ENCODE assay signal across 21 cellular contexts in genomic region chr12:111864935-111865334, GRCh38.
"Had no signal": no experiment of that assay in that cellular context is flagged by ENCODE, and none has a peak within 500 bp of the region (broad histone marks: within the 10 kb centered on the region; RNA-seq: fewer than 3 reads in every experiment).

No MANE protein-coding gene starts in this region.

- DNase-seq: effector memory CD4-positive, alpha-beta T cell; glutamatergic neuron; islet precursor cell; natural killer cell; nucleus accumbens; ovary; right cardiac atrium; stimulated activated CD4-positive, alpha-beta T cell treated with anti-CD3 and anti-CD28 coated beads, Interleukin-4, amount 100 ng/mL, for 1 hour; stimulated activated CD8-positive, alpha-beta memory T cell treated with anti-CD3 and anti-CD28 coated beads, Interleukin-4, amount 100 ng/mL, for 48 hours; stimulated activated naive CD8-positive, alpha-beta T cell treated with anti-CD3 and anti-CD28 coated beads, Interleukin-15, Interleukin-2, amounts not matched to agents 100 U/mL and 50 U/mL, for 24 hours; thyroid gland had no signal

- H3K4me3 Mint-ChIP-seq: memory B cell; mesothelial cell of epicardium; natural killer cell; neural crest cell; stimulated activated effector memory CD8-positive, alpha-beta T cell treated with anti-CD3 and anti-CD28 coated beads, Interleukin-12 subunit alpha, Interleukin-12 subunit beta, amount 100 ng/mL, for 72 hours; type B pancreatic cell had no signal

- H3K27me3 Mint-ChIP-seq: memory B cell, type B pancreatic cell had no signal

- ATAC-seq: gastroesophageal sphincter; left lobe of liver; natural killer cell; right cardiac atrium; stimulated activated effector memory CD8-positive, alpha-beta T cell treated with anti-CD3 and anti-CD28 coated beads, Interleukin-12 subunit alpha, Interleukin-12 subunit beta, amount 100 ng/mL, for 72 hours; stimulated activated naive CD8-positive, alpha-beta T cell treated with anti-CD3 and anti-CD28 coated beads, Interleukin-15, Interleukin-2, amounts not matched to agents 100 U/mL and 50 U/mL, for 24 hours had no signal

- H3K27ac Mint-ChIP-seq: memory B cell; mesothelial cell of epicardium; natural killer cell; stimulated activated effector memory CD8-positive, alpha-beta T cell treated with anti-CD3 and anti-CD28 coated beads, Interleukin-12 subunit alpha, Interleukin-12 subunit beta, amount 100 ng/mL, for 72 hours; type B pancreatic cell had no signal

- H3K27ac ChIP-seq: epithelial cell of prostate, esophagus muscularis mucosa, gastroesophageal sphincter, ovary, suprapubic skin, thyroid gland had no signal

- H3K9me3 Mint-ChIP-seq: memory B cell; mesothelial cell of epicardium; natural killer cell; neural crest cell; stimulated activated effector memory CD8-positive, alpha-beta T cell treated with anti-CD3 and anti-CD28 coated beads, Interleukin-12 subunit alpha, Interleukin-12 subunit beta, amount 100 ng/mL, for 72 hours; type B pancreatic cell had no signal

- H3K4me1 Mint-ChIP-seq: mesothelial cell of epicardium; stimulated activated effector memory CD8-positive, alpha-beta T cell treated with anti-CD3 and anti-CD28 coated beads, Interleukin-12 subunit alpha, Interleukin-12 subunit beta, amount 100 ng/mL, for 72 hours had no signal
